Comparison of ENCODE assay signal across 2 cellular contexts in the genomic region with DNA sequence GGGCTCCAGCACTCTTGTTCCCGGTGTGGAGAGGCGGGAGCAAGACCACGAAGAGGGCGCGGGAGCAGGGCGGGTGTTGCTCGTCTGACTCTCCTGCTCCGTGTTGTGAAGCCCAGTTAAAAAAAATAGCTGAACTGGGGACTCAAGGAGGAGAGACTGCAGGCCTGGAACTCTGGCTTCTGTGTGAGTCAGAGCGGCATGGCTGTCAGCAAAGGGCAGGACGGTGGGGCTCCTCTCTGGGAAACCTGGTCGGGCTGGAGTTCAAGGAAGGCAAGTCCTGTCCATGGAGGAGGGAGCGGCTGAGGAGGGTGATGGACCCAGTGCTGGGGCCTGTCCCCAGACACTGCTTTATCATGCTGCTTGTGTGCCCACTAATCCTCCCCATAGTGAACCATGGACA.
TF ChIP-seq lines count a peak whose summit lies in the region.

No MANE protein-coding gene starts in this region.

TF ChIP-seq in WTC11, 78 proteins besides CTCF, POLR2A, EP300 and RAD21 (continued from another document):
- TF ChIP-seq, protein P1, sequence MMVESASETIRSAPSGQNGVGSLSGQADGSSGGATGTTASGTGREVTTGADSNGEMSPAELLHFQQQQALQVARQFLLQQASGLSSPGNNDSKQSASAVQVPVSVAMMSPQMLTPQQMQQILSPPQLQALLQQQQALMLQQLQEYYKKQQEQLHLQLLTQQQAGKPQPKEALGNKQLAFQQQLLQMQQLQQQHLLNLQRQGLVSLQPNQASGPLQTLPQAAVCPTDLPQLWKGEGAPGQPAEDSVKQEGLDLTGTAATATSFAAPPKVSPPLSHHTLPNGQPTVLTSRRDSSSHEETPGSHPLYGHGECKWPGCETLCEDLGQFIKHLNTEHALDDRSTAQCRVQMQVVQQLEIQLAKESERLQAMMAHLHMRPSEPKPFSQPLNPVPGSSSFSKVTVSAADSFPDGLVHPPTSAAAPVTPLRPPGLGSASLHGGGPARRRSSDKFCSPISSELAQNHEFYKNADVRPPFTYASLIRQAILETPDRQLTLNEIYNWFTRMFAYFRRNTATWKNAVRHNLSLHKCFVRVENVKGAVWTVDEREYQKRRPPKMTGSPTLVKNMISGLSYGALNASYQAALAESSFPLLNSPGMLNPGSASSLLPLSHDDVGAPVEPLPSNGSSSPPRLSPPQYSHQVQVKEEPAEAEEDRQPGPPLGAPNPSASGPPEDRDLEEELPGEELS (CRISPR knock-in tag; IDR thresholded peaks at IDR 0.05) = no peak

TF ChIP-seq in SK-N-SH, 30 proteins besides CTCF, POLR2A, EP300 and RAD21 (continued from another document):
- TF ChIP-seq REST (IDR thresholded peaks at IDR 0.05; ENCODE audit: low read depth, low read length) = no peak
